In the genomic region with DNA sequence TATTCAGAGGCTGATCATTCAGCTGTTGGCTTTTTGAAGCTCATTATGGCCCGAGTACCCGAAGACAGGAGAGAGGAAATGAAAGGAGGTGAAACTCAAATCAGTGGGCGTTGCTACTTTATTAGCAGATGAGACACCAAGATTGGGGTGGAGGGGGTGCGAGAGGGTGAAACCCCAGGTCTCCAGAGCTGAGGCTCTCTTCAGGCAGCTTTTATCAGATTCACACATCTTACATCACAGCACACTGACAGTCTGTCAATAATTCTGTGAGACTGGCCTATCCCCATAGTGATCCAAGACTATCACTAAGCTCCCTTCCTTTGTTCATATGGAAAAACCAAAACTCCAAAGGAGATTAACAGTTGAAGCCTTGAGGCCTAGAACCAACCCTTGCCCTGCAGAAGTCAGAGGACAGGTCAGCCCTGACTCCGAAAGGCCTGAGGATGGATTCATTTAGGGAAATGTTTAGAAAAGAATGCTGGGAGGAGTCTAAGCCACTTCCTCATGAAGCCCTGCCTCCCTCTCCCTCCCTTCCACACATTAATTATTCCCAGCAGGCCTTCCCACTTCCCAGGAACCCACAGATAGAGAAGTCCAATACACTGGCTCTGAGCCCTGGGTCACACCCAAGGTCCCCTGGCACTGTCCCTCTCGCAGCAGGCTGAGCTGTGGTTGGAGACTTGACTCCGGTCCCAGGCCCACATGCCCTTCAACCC, we compare ENCODE assay signal across 8 cellular contexts. TPM values are rescaled to one million over a fixed set of nuclear protein-coding genes. Genes with fewer than 3 reads are reported as not detected.
DNase-seq lines count a peak whose midpoint lies in the region; ATAC-seq lines count a peak whose summit lies in the region.

No MANE protein-coding gene starts in this region.

- WGBS in mesenchymal stem cell: 90% methylated on average over 6 of the region's 7 CpGs

- no peak overlapping the region for H4K91ac ChIP-seq in mesenchymal stem cell (ENCODE audit: low read length)

- no peak overlapping the region for H2AFZ ChIP-seq in mesenchymal stem cell (ENCODE audit: low read depth, low read length)

- peaks cover 40% of the 10 kb centered on the region for H3K79me1 ChIP-seq in mesenchymal stem cell (replicated peaks; ENCODE audit: low read length, poor library complexity, severe bottlenecking)

- H2AK5ac ChIP-seq in mesenchymal stem cell (ENCODE audit: low read length, severe bottlenecking): no peak overlapping the region

- H3K36me3 ChIP-seq in BLaER1: peaks cover 56% of the 10 kb centered on the region
- peaks cover 3 to 23% of the 10 kb centered on the region in 2 experiments for H3K36me3 ChIP-seq in mesenchymal stem cell (ENCODE audit: control insufficient read depth in 1 of 2, insufficient read depth in 2 of 2, low read depth in 1 of 2, low read length in 2 of 2)

- H3K4me2 ChIP-seq in BLaER1 (peak overlapping the region; percentile 11; the same call in 1 of the 2 replicates), mesenchymal stem cell (ENCODE audit: low read length, poor library complexity, severe bottlenecking) (no peak overlapping the region)

- peaks cover 99% of the 10 kb centered on the region for H4K20me1 ChIP-seq in BLaER1

- DNase-seq in activated naive CD4-positive, alpha-beta T cell treated with anti-CD3 and anti-CD28 coated beads, Interleukin-2, amount 50 U/mL, for 16 hours: peak; percentile 58
- DNase-seq in mesenchymal stem cell (no peak), HCEC 1CT (no peak), COLO668 (lab: John Stamatoyannopoulos, UW; ENCODE audit: unreplicated experiment) (no peak), dedifferentiated amniotic fluid mesenchymal stem cell (ENCODE audit: extremely low spot score) (no peak)

- H2BK12ac ChIP-seq in mesenchymal stem cell (ENCODE audit: low read length in 2 of 2): no peak overlapping the region

- no peak overlapping the region for H2BK15ac ChIP-seq in mesenchymal stem cell (ENCODE audit: low read depth, poor library complexity, severe bottlenecking)

- no peak overlapping the region for H3K23ac ChIP-seq in mesenchymal stem cell (ENCODE audit: low read length in 2 of 2)

- ATAC-seq in HG02798 (IDR thresholded peaks at IDR 0.05; ENCODE audit: poor library complexity, unreplicated experiment) (peak; percentile 52), HG02588 (IDR thresholded peaks at IDR 0.05; ENCODE audit: unreplicated experiment) (no peak)

- peak overlapping the region; percentile 3; the same call in 1 of the 2 replicates for H3K27ac ChIP-seq in BLaER1
- H3K27ac ChIP-seq in mesenchymal stem cell (ENCODE audit: low read length, poor library complexity, severe bottlenecking): no peak overlapping the region

- H3K9ac ChIP-seq in BLaER1 (no peak overlapping the region), mesenchymal stem cell (ENCODE audit: low read length) (peak overlapping the region; percentile 5)

- H3K27me3 ChIP-seq in BLaER1 (no peaks in the 10 kb centered on the region), mesenchymal stem cell (ENCODE audit: control insufficient read depth in 1 of 2, insufficient read depth in 1 of 2, low read length in 2 of 2) (no peaks in the 10 kb centered on the region)

- H3K9me3 ChIP-seq in BLaER1 (peaks cover 5% of the 10 kb centered on the region), mesenchymal stem cell (ENCODE audit: control insufficient read depth, low read length) (peaks cover 8% of the 10 kb centered on the region)

- H3K4me3 ChIP-seq in BLaER1: no peak overlapping the region
- no peak overlapping the region for H3K4me3 ChIP-seq in mesenchymal stem cell (ENCODE audit: insufficient read depth in 1 of 2, low read depth in 1 of 2, low read length in 2 of 2)

- no peak overlapping the region for H3K4ac ChIP-seq in mesenchymal stem cell (ENCODE audit: low read depth in 1 of 2, low read length in 2 of 2)

- peaks cover 18% of the 10 kb centered on the region for H3K4me1 ChIP-seq in BLaER1
- H3K4me1 ChIP-seq in mesenchymal stem cell (ENCODE audit: control insufficient read depth, insufficient read depth, low read depth, low read length): peaks cover 5% of the 10 kb centered on the region

- H2BK120ac ChIP-seq in mesenchymal stem cell (ENCODE audit: low read depth, low read length): no peak overlapping the region

- peak overlapping the region; percentile 68 for H4K8ac ChIP-seq in mesenchymal stem cell (ENCODE audit: low read length)

- no peak overlapping the region for H2BK5ac ChIP-seq in mesenchymal stem cell (ENCODE audit: low read depth, low read length, poor library complexity, severe bottlenecking)

- no peak overlapping the region for H3K18ac ChIP-seq in mesenchymal stem cell (ENCODE audit: low read depth in 1 of 2, low read length in 2 of 2)

- H3K14ac ChIP-seq in mesenchymal stem cell (ENCODE audit: low read length in 2 of 2): no peak overlapping the region

RNA-seq across cellular contexts. Expression of gene TRERF1, which starts 23.2 kb away (rescaled TPM):
- polyA plus RNA-seq in mesenchymal stem cell (2013, experiment 1 of 2): 8.3 TPM
- polyA plus RNA-seq in mesenchymal stem cell (2013, experiment 2 of 2): 7.9 TPM
